Comparison of ENCODE assay signal across 16 cellular contexts in genomic region chr7:98288064-98288823, GRCh38. TPM values are rescaled to one million over a fixed set of nuclear protein-coding genes. Genes with fewer than 3 reads are reported as not detected.
A peak's percentile ranks its signal among the peaks of the same experiment; 100 is the strongest.
DNase-seq lines count a peak whose midpoint lies in the region; ATAC-seq, FAIRE-seq and TF ChIP-seq lines count a peak whose summit lies in the region.
"Had no signal": no experiment of that assay in that cellular context is flagged by ENCODE, and none has a peak within 500 bp of the region (broad histone marks: within the 10 kb centered on the region; RNA-seq: fewer than 3 reads in every experiment).

No MANE protein-coding gene starts in this region.

- FAIRE-seq in keratinocyte (lab: Jason Lieb, UNC), result no peak

- peaks cover 50% of the 10 kb centered on the region for H3K36me3 Mint-ChIP-seq in activated T-cell treated with anti-CD3 and anti-CD28 coated beads, Interleukin-2, amount 50 U/mL, for 24 hours (ENCODE audit: low read depth)
- H3K36me3 Mint-ChIP-seq: activated naive CD4-positive, alpha-beta T cell treated with anti-CD3 and anti-CD28 coated beads, Interleukin-2, amount 50 U/mL, for 24 hours had no signal

- no peaks in the 10 kb centered on the region for H3K27me3 ChIP-seq in keratinocyte (ENCODE audit: control insufficient read depth, extremely low read depth, insufficient read depth, low read length)
- H3K27me3 ChIP-seq in smooth muscle cell (ENCODE audit: low read depth), result no peaks in the 10 kb centered on the region
- no peaks in the 10 kb centered on the region for H3K27me3 ChIP-seq in aorta (ENCODE audit: control insufficient read depth in 1 of 2, insufficient read depth in 2 of 2, low read length in 1 of 2)

- H3K4me1 Mint-ChIP-seq in activated T-cell treated with anti-CD3 and anti-CD28 coated beads, Interleukin-2, amount 50 U/mL, for 24 hours (ENCODE audit: low read depth), result peaks cover 25% of the 10 kb centered on the region

- H3K27ac Mint-ChIP-seq in activated T-cell treated with anti-CD3 and anti-CD28 coated beads, Interleukin-2, amount 50 U/mL, for 24 hours, result peak overlapping the region; percentile 73
- H3K27ac Mint-ChIP-seq: activated naive CD4-positive, alpha-beta T cell treated with anti-CD3 and anti-CD28 coated beads, Interleukin-2, amount 50 U/mL, for 24 hours; nephron had no signal

- no peak for DNase-seq in activated T-cell treated with anti-CD3 and anti-CD28 coated beads, Interleukin-2, amount 50 U/mL, for 24 hours
- DNase-seq in activated T-cell treated with anti-CD3 and anti-CD28 coated beads, Interleukin-2, amount 50 U/mL, for 48 hours, result no peak
- DNase-seq in UCSD-AML1 (lab: John Stamatoyannopoulos, UW; ENCODE audit: unreplicated experiment) (peak; percentile 25), keratinocyte (ENCODE audit: low read depth, low spot score) (no peak), smooth muscle cell (lab: John Stamatoyannopoulos, UW; ENCODE audit: unreplicated experiment) (no peak), aorta (no peak), activated gamma-delta T cell treated with Interleukin-2 at 50 U/mL for 16 hours (no peak)
- no peak for DNase-seq in activated CD8-positive, alpha-beta memory T cell treated with anti-CD3 and anti-CD28 coated beads, Interleukin-2, amount 50 U/mL, for 4 hours
- DNase-seq: ACHN; activated CD4-positive, alpha-beta T cell treated with anti-CD3 and anti-CD28 coated beads, Interleukin-2, amount 50 U/mL, for 48 hours; cortex of kidney; DMS153; NCI-H2227 treated with DMSO at 0.1 percent for 48 hours; stimulated activated CD8-positive, alpha-beta memory T cell treated with anti-CD3 and anti-CD28 coated beads, Interleukin-4, amount 100 ng/mL, for 48 hours had no signal

- H3K79me2 ChIP-seq in keratinocyte (ENCODE audit: control insufficient read depth, insufficient read depth, low read length) (peaks cover 58% of the 10 kb centered on the region), smooth muscle cell (ENCODE audit: low read depth) (peaks cover 61% of the 10 kb centered on the region)

- intact Hi-C loops in aorta (cut with DNase I), result loop anchor here in 1 of 2 donors (10.0 kb wide), 2 partner anchors 127 to 587 kb away; partner anchors contain the start of genes TMEM130 and TRRAP

- H3K27me3 Mint-ChIP-seq in activated T-cell treated with anti-CD3 and anti-CD28 coated beads, Interleukin-2, amount 50 U/mL, for 24 hours, result no peaks in the 10 kb centered on the region
- H3K27me3 Mint-ChIP-seq: activated naive CD4-positive, alpha-beta T cell treated with anti-CD3 and anti-CD28 coated beads, Interleukin-2, amount 50 U/mL, for 24 hours had no signal

- H3K9ac ChIP-seq in keratinocyte (ENCODE audit: control insufficient read depth, extremely low read depth, insufficient read depth, low read length) (peak overlapping the region; percentile 43), smooth muscle cell (ENCODE audit: low read depth) (no peak overlapping the region)

- no peaks in the 10 kb centered on the region for H3K9me3 ChIP-seq in keratinocyte (ENCODE audit: control insufficient read depth, low read depth, low read length)
- no peaks in the 10 kb centered on the region for H3K9me3 ChIP-seq in smooth muscle cell (replicated peaks; ENCODE audit: low read depth)
- H3K9me3 ChIP-seq in aorta (ENCODE audit: control insufficient read depth, low read length), result no peaks in the 10 kb centered on the region

- peaks cover 17% of the 10 kb centered on the region for H4K20me1 ChIP-seq in keratinocyte (ENCODE audit: control insufficient read depth, extremely low read depth, insufficient read depth, low read length)
- H4K20me1 ChIP-seq in smooth muscle cell (ENCODE audit: low read depth), result peaks cover 97% of the 10 kb centered on the region

- H3K9me3 Mint-ChIP-seq in activated T-cell treated with anti-CD3 and anti-CD28 coated beads, Interleukin-2, amount 50 U/mL, for 24 hours, result no peaks in the 10 kb centered on the region
- H3K9me3 Mint-ChIP-seq: activated naive CD4-positive, alpha-beta T cell treated with anti-CD3 and anti-CD28 coated beads, Interleukin-2, amount 50 U/mL, for 24 hours; nephron had no signal

- H3F3A ChIP-seq in smooth muscle cell (ENCODE audit: low read depth), result peaks cover 19% of the 10 kb centered on the region

- H2AFZ ChIP-seq in keratinocyte (ENCODE audit: control insufficient read depth, low read length), result no peak overlapping the region
- no peak overlapping the region for H2AFZ ChIP-seq in smooth muscle cell (ENCODE audit: low read depth)

- H3K4me1 ChIP-seq in keratinocyte (ENCODE audit: control insufficient read depth, extremely low read depth, insufficient read depth, low read length) (peaks cover 52% of the 10 kb centered on the region), smooth muscle cell (ENCODE audit: low read depth) (peaks cover 36% of the 10 kb centered on the region), aorta (ENCODE audit: control insufficient read depth in 1 of 2, insufficient read depth in 2 of 2, low read length in 2 of 2) (peaks cover 0 to 4% of the 10 kb centered on the region in 2 donors)

- dilution Hi-C loops in keratinocyte (cut with MboI; ENCODE audit: extremely low pct_ligation_motif_present, low sequenced_read_pairs), result no loop called here

- WGBS in smooth muscle cell (ENCODE audit: low lambda C conversion rate), result 93% methylated on average over 12 of the region's 12 CpGs
- WGBS in aorta, 2 donors, result 82 to 84% methylated on average over 12 of the region's 12 CpGs

- H3K4me2 ChIP-seq in keratinocyte (ENCODE audit: control insufficient read depth, extremely low read depth, insufficient read depth, low read depth, low read length) (peak overlapping the region; percentile 60), smooth muscle cell (no peak overlapping the region)

- no peak for ATAC-seq in aorta (ENCODE audit: low FRiP score)

- H3K4me3 Mint-ChIP-seq in activated T-cell treated with anti-CD3 and anti-CD28 coated beads, Interleukin-2, amount 50 U/mL, for 24 hours, result no peak overlapping the region
- H3K4me3 Mint-ChIP-seq: activated naive CD4-positive, alpha-beta T cell treated with anti-CD3 and anti-CD28 coated beads, Interleukin-2, amount 50 U/mL, for 24 hours had no signal

- no peak overlapping the region for H3K4me3 ChIP-seq in keratinocyte (ENCODE audit: control insufficient read depth in 2 of 3, extremely low read depth in 1 of 3, insufficient read depth in 2 of 3, low read depth in 1 of 3, low read length in 3 of 3)
- no peak overlapping the region for H3K4me3 ChIP-seq in smooth muscle cell
- no peak overlapping the region for H3K4me3 ChIP-seq in aorta (ENCODE audit: low read length in 2 of 2)

- H3K36me3 ChIP-seq in keratinocyte (ENCODE audit: control insufficient read depth in 2 of 2, extremely low read depth in 1 of 2, insufficient read depth in 2 of 2, low read length in 2 of 2) (peaks cover 25 to 30% of the 10 kb centered on the region in 2 experiments), smooth muscle cell (ENCODE audit: low read depth) (no peaks in the 10 kb centered on the region), aorta (ENCODE audit: control insufficient read depth in 1 of 2, insufficient read depth in 2 of 2, low read length in 1 of 2) (peaks cover 0 to 6% of the 10 kb centered on the region in 2 donors)

- peak overlapping the region; percentile 40 for H3K27ac ChIP-seq in keratinocyte (ENCODE audit: control insufficient read depth, insufficient read depth, low read length)
- H3K27ac ChIP-seq in smooth muscle cell (ENCODE audit: low read depth), result peak overlapping the region; percentile 81
- H3K27ac ChIP-seq in aorta (ENCODE audit: low read depth in 1 of 2, low read length in 2 of 2), result no peak overlapping the region

- TF ChIP-seq CTCF in keratinocyte (optimal IDR thresholded peaks at IDR 0.05 in 1 of 3, IDR thresholded peaks at IDR 0.05 in 1 of 3, conservative IDR thresholded peaks at IDR 0.05 in 1 of 3; ENCODE audit: extremely low read depth in 1 of 3, insufficient read depth in 2 of 3, low read length in 3 of 3) (no peak), smooth muscle cell (IDR thresholded peaks at IDR 0.05; ENCODE audit: borderline replicate concordance, insufficient read depth, poor library complexity, severe bottlenecking) (no peak)

- peaks cover 4% of the 10 kb centered on the region for H3K9me1 ChIP-seq in keratinocyte (ENCODE audit: control insufficient read depth, extremely low read depth, insufficient read depth, low read length)

RNA-seq across cellular contexts. Expression of gene BRI3, which starts 6.8 kb away (rescaled TPM):
- polyA plus RNA-seq in keratinocyte (95.6 to 133 TPM (median 121 TPM) in 3 replicates), smooth muscle cell (83.0 and 84.9 TPM in 2 replicates), aorta (100 to 1,000 TPM; 155 to 295 TPM)
- 50.8 TPM for polyA plus RNA-seq in keratinocyte (2011; ENCODE audit: low read depth)
- 177 and 183 TPM in 2 replicates for polyA plus RNA-seq in keratinocyte (2011; cell fraction: cytosol; rRNA removed)
- polyA plus RNA-seq in keratinocyte (2011; cell fraction: nucleus; rRNA removed), result 50.9 and 52.2 TPM in 2 replicates
- 138 and 210 TPM in 2 replicates for polyA plus RNA-seq in keratinocyte (2012; ENCODE audit: low replicate concordance)
- polyA minus RNA-seq in keratinocyte, result 62.0 to 92.3 TPM (median 86.3 TPM) in 3 replicates
- 107 TPM for polyA minus RNA-seq in keratinocyte (2011; cell fraction: cytosol; rRNA and poly(A)+ RNA removed)
- polyA minus RNA-seq in keratinocyte (2011; cell fraction: nucleus; rRNA and poly(A)+ RNA removed), result 23.4 and 25.8 TPM in 2 replicates
- total RNA-seq in smooth muscle cell (58.4 and 70.1 TPM in 2 replicates), aorta (100 to 1,000 TPM; 192 to 193 TPM)

RNA-seq across cellular contexts. Expression of gene TECPR1, which starts 36.2 kb away (rescaled TPM):
- polyA plus RNA-seq in keratinocyte, result 1.5 to 3.7 TPM (median 2.4 TPM) in 3 replicates
- 7.4 TPM for polyA plus RNA-seq in keratinocyte (2011; ENCODE audit: low read depth)
- polyA plus RNA-seq in keratinocyte (2011; cell fraction: cytosol; rRNA removed), result 1.3 and 2.9 TPM in 2 replicates
- 6.6 and 10.0 TPM in 2 replicates for polyA plus RNA-seq in keratinocyte (2011; cell fraction: nucleus; rRNA removed)
- 4.7 and 6.3 TPM in 2 replicates for polyA plus RNA-seq in keratinocyte (2012; ENCODE audit: low replicate concordance)
- polyA minus RNA-seq in keratinocyte, result 2.4 to 11.8 TPM (median 5.0 TPM) in 3 replicates
- 9.0 TPM for polyA minus RNA-seq in keratinocyte (2011; cell fraction: cytosol; rRNA and poly(A)+ RNA removed)
- 7.8 and 8.5 TPM in 2 replicates for polyA minus RNA-seq in keratinocyte (2011; cell fraction: nucleus; rRNA and poly(A)+ RNA removed)
- total RNA-seq in smooth muscle cell, result 27.7 and 33.1 TPM in 2 replicates
- 8.9 and 15.3 TPM in 2 replicates for polyA plus RNA-seq in smooth muscle cell
- 10 to 100 TPM; 33.8 to 48.0 TPM for total RNA-seq in aorta
- polyA plus RNA-seq in aorta, result 10 to 100 TPM; 16.0 to 24.7 TPM

Comparison
In these comparisons a context has a peak if more than half of its experiments do, and no peak if none do; other contexts are left out.
1. H3K27ac ChIP-seq: peak in keratinocyte (single experiment) and smooth muscle cell (single experiment); none in aorta (0 of 2).